In the genomic region with DNA sequence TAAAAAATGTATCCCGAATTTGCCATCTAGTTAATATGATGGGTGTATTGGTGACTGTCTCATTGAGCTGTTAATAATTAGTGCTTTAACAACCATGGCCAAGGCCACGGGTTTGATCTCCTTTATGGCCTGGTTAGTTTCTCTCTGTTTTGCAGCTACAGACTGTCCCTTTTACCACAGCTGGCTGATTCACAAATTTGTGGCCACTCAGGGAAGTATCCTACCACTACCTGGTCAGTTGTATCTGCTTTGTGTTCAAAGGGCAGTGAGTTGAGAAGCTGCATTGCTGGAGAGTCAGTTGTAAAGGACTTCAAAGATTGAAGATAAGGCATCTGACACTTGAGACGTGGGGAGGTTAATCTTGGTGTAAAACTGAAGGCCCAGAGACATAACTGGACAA, we compare ENCODE assay signal across 17 cellular contexts.
DNase-seq lines count a peak whose midpoint lies in the region; ATAC-seq and TF ChIP-seq lines count a peak whose summit lies in the region.
"Had no signal": no experiment of that assay in that cellular context is flagged by ENCODE, and none has a peak within 500 bp of the region (broad histone marks: within the 10 kb centered on the region; RNA-seq: fewer than 3 reads in every experiment).

No MANE protein-coding gene starts in this region.

- no peak for ATAC-seq in stimulated activated naive CD8-positive, alpha-beta T cell treated with anti-CD3 and anti-CD28 coated beads, Interleukin-15, Interleukin-2, amounts not matched to agents 100 U/mL and 50 U/mL, for 24 hours

- in situ Hi-C loops in Caki2 (cut with HindIII; ENCODE audit: low pct_unique_long_range_greater_than_20kb, low sequenced_read_pairs) = no loop called here

- H3K36me3 ChIP-seq in OCI-LY7 (ENCODE audit: insufficient read depth, low read length) = peaks cover 3% of the 10 kb centered on the region; the same call in 1 of the 2 replicates
- no peaks in the 10 kb centered on the region for H3K36me3 ChIP-seq in hepatocyte (replicated peaks; ENCODE audit: insufficient read depth, low read depth)
- H3K36me3 ChIP-seq: BLaER1, HAP-1 had no signal

- WGBS in hepatocyte (ENCODE audit: low lambda C conversion rate, missing lambda C conversion rate) = 50% methylated on average over 3 of the region's 3 CpGs

- no peaks in the 10 kb centered on the region for H3K9me2 ChIP-seq in OCI-LY7 (ENCODE audit: insufficient read depth, low read length)
- no peaks in the 10 kb centered on the region for H3K9me2 ChIP-seq in hepatocyte (replicated peaks; ENCODE audit: insufficient read depth)

- no peak overlapping the region; the same call in 1 of the 2 replicates for H3K4me2 ChIP-seq in OCI-LY7 (ENCODE audit: low read length)
- H3K4me2 ChIP-seq in hepatocyte = no peak overlapping the region
- H3K4me2 ChIP-seq: BLaER1 had no signal

- CTCF ChIA-PET in OCI-LY7 (lab: Charles Lee; ENCODE audit: unreplicated experiment) = no interaction called here

- H3K4me3 ChIP-seq in OCI-LY7 (ENCODE audit: low read depth, low read length, poor library complexity, severe bottlenecking) (no peak overlapping the region), hepatocyte (no peak overlapping the region)
- H3K4me3 ChIP-seq: BLaER1, HAP-1 had no signal

- peak overlapping the region; percentile 19 to 67 (median 20) for H3K27ac Mint-ChIP-seq in nephron
- H3K27ac Mint-ChIP-seq: IgD-negative memory B cell had no signal

- H3K27ac ChIP-seq in OCI-LY7 (ENCODE audit: low read depth, low read length, poor library complexity, severe bottlenecking) (no peak overlapping the region), hepatocyte (no peak overlapping the region)
- H3K27ac ChIP-seq: 22Rv1, BLaER1 had no signal

- intact Hi-C loops in OCI-LY7 (cut with micrococcal nuclease; ENCODE audit: unreplicated experiment) = no loop called here

- H3K36me3 Mint-ChIP-seq in nephron (ENCODE audit: low read depth) = no peaks in the 10 kb centered on the region
- H3K36me3 Mint-ChIP-seq: CD8-positive, alpha-beta memory T cell had no signal

- no peaks in the 10 kb centered on the region for H3K27me3 Mint-ChIP-seq in nephron (ENCODE audit: low read depth)
- H3K27me3 Mint-ChIP-seq: IgD-negative memory B cell had no signal

- BruUV-seq in OCI-LY7 (replicated peaks; lab: Mats Ljungman, UMichigan) = no TSS peak

- POLR2A ChIA-PET in OCI-LY7 (lab: Charles Lee) = interaction anchor here (0.6 to 2.2 kb wide), 12 partner anchors 8 to 362 kb away, joined by 3 to 11 read pairs (median 4); no protein-coding TSS in a partner anchor

- H3K4me1 ChIP-seq in OCI-LY7 (ENCODE audit: insufficient read depth, low read length, poor library complexity, severe bottlenecking) = peaks cover 9% of the 10 kb centered on the region
- H3K4me1 ChIP-seq in hepatocyte (ENCODE audit: insufficient read depth) = no peaks in the 10 kb centered on the region
- H3K4me1 ChIP-seq: BLaER1, HAP-1 had no signal

- H3K9me3 ChIP-seq in OCI-LY7 (ENCODE audit: low read length) (0 out of 2 replicates have a peak, but pooled peaks cover 6% of the 10 kb centered on the region), hepatocyte (ENCODE audit: low read depth) (no peaks in the 10 kb centered on the region)
- H3K9me3 ChIP-seq: BLaER1, HAP-1 had no signal

- H4K20me1 ChIP-seq in OCI-LY7 (ENCODE audit: insufficient read depth, low read length) (no peaks in the 10 kb centered on the region), hepatocyte (ENCODE audit: insufficient read depth, poor library complexity, severe bottlenecking) (no peaks in the 10 kb centered on the region)
- H4K20me1 ChIP-seq: BLaER1 had no signal

- TF ChIP-seq CTCF in OCI-LY7 (conservative IDR thresholded peaks at IDR 0.05; ENCODE audit: low read length) (no peak), hepatocyte (IDR thresholded peaks at IDR 0.05; ENCODE audit: poor library complexity) (no peak), nephron (IDR thresholded peaks at IDR 0.05; ENCODE audit: unreplicated experiment in 3 of 3) (no peak)

- DNase-seq in Caki2 (ENCODE audit: low read depth) = peak; percentile 10
- no peak for DNase-seq in OCI-LY7 (ENCODE audit: low spot score)
- peak; percentile 16 for DNase-seq in hepatocyte (ENCODE audit: low spot score)
- no peak for DNase-seq in stimulated activated naive CD8-positive, alpha-beta T cell treated with anti-CD3 and anti-CD28 coated beads, Interleukin-15, Interleukin-2, amounts not matched to agents 100 U/mL and 50 U/mL, for 24 hours
- no peak for DNase-seq in COLO829 (ENCODE audit: low spot score)
- DNase-seq in AG08396 (ENCODE audit: low spot score) = no peak
- no peak for DNase-seq in activated CD8-positive, alpha-beta memory T cell treated with anti-CD3 and anti-CD28 coated beads for 24 hours
- DNase-seq: AML-193; Calu3; CD8-positive, alpha-beta memory T cell; DMS 273 treated with DMSO at 0.1 percent for 48 hours; GOT3 had no signal

- H3K9me3 Mint-ChIP-seq in nephron = no peaks in the 10 kb centered on the region
- H3K9me3 Mint-ChIP-seq: CD8-positive, alpha-beta memory T cell; IgD-negative memory B cell had no signal

- H3K4me1 Mint-ChIP-seq in nephron = no peaks in the 10 kb centered on the region
- H3K4me1 Mint-ChIP-seq: CD8-positive, alpha-beta memory T cell; IgD-negative memory B cell had no signal

- H3K27me3 ChIP-seq in hepatocyte = no peaks in the 10 kb centered on the region
- H3K27me3 ChIP-seq: BLaER1 had no signal

- H3K79me2 ChIP-seq in OCI-LY7 (ENCODE audit: insufficient read depth, low read depth, low read length) (no peaks in the 10 kb centered on the region), hepatocyte (no peaks in the 10 kb centered on the region)

- H2AFZ ChIP-seq in OCI-LY7 (ENCODE audit: low read length) (peak overlapping the region; percentile 71), hepatocyte (no peak overlapping the region)

- no peak overlapping the region for H3K4me3 Mint-ChIP-seq in nephron
- H3K4me3 Mint-ChIP-seq: CD8-positive, alpha-beta memory T cell; IgD-negative memory B cell had no signal

Comparison
In these comparisons a context has a peak if more than half of its experiments do, and no peak if none do; other contexts are left out.
1. DNase-seq: peak in Caki2 (single experiment) and hepatocyte (single experiment); none in OCI-LY7 (single experiment), stimulated activated naive CD8-positive, alpha-beta T cell treated with anti-CD3 and anti-CD28 coated beads, Interleukin-15, Interleukin-2, amounts not matched to agents 100 U/mL and 50 U/mL, for 24 hours (single experiment), COLO829 (single experiment), AG08396 (single experiment) and activated CD8-positive, alpha-beta memory T cell treated with anti-CD3 and anti-CD28 coated beads for 24 hours (single experiment).